ENCODE assay signal across 10 cellular contexts in genomic region chr16:2518823-2519710, GRCh38. TPM values are rescaled to one million over a fixed set of nuclear protein-coding genes. Genes with fewer than 3 reads are reported as not detected.
A peak's percentile ranks its signal among the peaks of the same experiment; 100 is the strongest.
DNase-seq lines count a peak whose midpoint lies in the region; ATAC-seq, FAIRE-seq and TF ChIP-seq lines count a peak whose summit lies in the region.
"Had no signal": no experiment of that assay in that cellular context is flagged by ENCODE, and none has a peak within 500 bp of the region (broad histone marks: within the 10 kb centered on the region; RNA-seq: fewer than 3 reads in every experiment).

No MANE protein-coding gene starts in this region.

- H3K9me3 ChIP-seq in DND-41 (ENCODE audit: insufficient read depth, low read length, severe bottlenecking): no peaks in the 10 kb centered on the region
- H3K9me3 ChIP-seq in iPS-18c (ENCODE audit: control insufficient read depth, insufficient read depth, low read length): no peaks in the 10 kb centered on the region
- H3K9me3 ChIP-seq in small intestine (ENCODE audit: control insufficient read depth, low read depth): no peaks in the 10 kb centered on the region

- H3K4me1 Mint-ChIP-seq in activated T-helper 2 cell treated with anti-CD3 and anti-CD28 coated beads, Interferon-gamma antibody, Interleukin-2, Interleukin-4, amounts not matched to agents 10 μg/mL and 5 μg/mL and 100 μg/mL, durations not matched to agents 14 hours and 24 hours and 36 hours (ENCODE audit: low read depth): peaks cover 38% of the 10 kb centered on the region

- peaks cover 69% of the 10 kb centered on the region for H3K4me1 ChIP-seq in DND-41 (ENCODE audit: insufficient read depth, low read length)
- peaks cover 3 to 15% of the 10 kb centered on the region in 2 donors for H3K4me1 ChIP-seq in small intestine (ENCODE audit: control insufficient read depth in 2 of 2, insufficient read depth in 1 of 2, low read depth in 1 of 2, low read length in 1 of 2)

- H3K27me3 ChIP-seq in DND-41 (ENCODE audit: insufficient read depth, low read length, poor library complexity): no peaks in the 10 kb centered on the region
- no peaks in the 10 kb centered on the region for H3K27me3 ChIP-seq in small intestine (ENCODE audit: control insufficient read depth in 2 of 2, insufficient read depth in 2 of 2, low read length in 2 of 2)

- H3K27me3 Mint-ChIP-seq in activated T-helper 2 cell treated with anti-CD3 and anti-CD28 coated beads, Interferon-gamma antibody, Interleukin-2, Interleukin-4, amounts not matched to agents 10 μg/mL and 5 μg/mL and 100 μg/mL, durations not matched to agents 14 hours and 24 hours and 36 hours (ENCODE audit: low read depth): no peaks in the 10 kb centered on the region

- H3K36me3 Mint-ChIP-seq in activated T-helper 2 cell treated with anti-CD3 and anti-CD28 coated beads, Interferon-gamma antibody, Interleukin-2, Interleukin-4, amounts not matched to agents 10 μg/mL and 5 μg/mL and 100 μg/mL, durations not matched to agents 14 hours and 24 hours and 36 hours (ENCODE audit: low read depth): peaks cover 29% of the 10 kb centered on the region

- peaks cover 85% of the 10 kb centered on the region for H3K79me2 ChIP-seq in DND-41 (ENCODE audit: insufficient read depth, low read length)

- peak overlapping the region; percentile 36 for H3K27ac Mint-ChIP-seq in activated T-helper 2 cell treated with anti-CD3 and anti-CD28 coated beads, Interferon-gamma antibody, Interleukin-2, Interleukin-4, amounts not matched to agents 10 μg/mL and 5 μg/mL and 100 μg/mL, durations not matched to agents 14 hours and 24 hours and 36 hours

- no peak for FAIRE-seq in small intestine (lab: Jason Lieb, UNC)

- H3K9ac ChIP-seq in DND-41 (ENCODE audit: low read depth, low read length): peak overlapping the region; percentile 36

- no peak for ATAC-seq in DND-41 (ENCODE audit: insufficient read depth, low read depth)

- intact Hi-C loops in activated T-helper 2 cell treated with anti-CD3 and anti-CD28 coated beads, Interferon-gamma antibody, Interleukin-2, Interleukin-4, amounts not matched to agents 10 μg/mL and 5 μg/mL and 100 μg/mL, durations not matched to agents 14 hours and 24 hours and 36 hours (cut with micrococcal nuclease): loop anchor here (10.0 kb wide), 2 partner anchors 254 to 364 kb away; partner anchors contain the start of genes RNPS1 and TRAF7

- H3K4me3 Mint-ChIP-seq in activated T-helper 2 cell treated with anti-CD3 and anti-CD28 coated beads, Interferon-gamma antibody, Interleukin-2, Interleukin-4, amounts not matched to agents 10 μg/mL and 5 μg/mL and 100 μg/mL, durations not matched to agents 14 hours and 24 hours and 36 hours (ENCODE audit: low read depth): peak overlapping the region; percentile 77

- H3K9me3 Mint-ChIP-seq in activated T-helper 2 cell treated with anti-CD3 and anti-CD28 coated beads, Interferon-gamma antibody, Interleukin-2, Interleukin-4, amounts not matched to agents 10 μg/mL and 5 μg/mL and 100 μg/mL, durations not matched to agents 14 hours and 24 hours and 36 hours: no peaks in the 10 kb centered on the region

- H3K4me3 ChIP-seq in DND-41 (ENCODE audit: low read depth in 1 of 2, low read length in 2 of 2) (peak overlapping the region in 1 of 2 experiments; percentile 84; a peak in 1 of 4 replicates), iPS-18c (ENCODE audit: insufficient read depth, low read depth, low read length) (0 out of 2 replicates have a peak overlapping the region, but pooled peaks have one; percentile 20), small intestine (ENCODE audit: low read depth in 1 of 2, low read length in 2 of 2) (no peak overlapping the region)

- DNase-seq in DND-41: no peak
- DNase-seq in activated T-helper 2 cell treated with anti-CD3 and anti-CD28 coated beads, Interferon-gamma antibody, Interleukin-2, Interleukin-4, amounts not matched to agents 10 μg/mL and 5 μg/mL and 100 μg/mL, durations not matched to agents 14 hours and 24 hours and 36 hours (ENCODE audit: low spot score): no peak
- DNase-seq in small intestine: no peak
- DNase-seq in HPDE6-E6E7 (ENCODE audit: extremely low spot score): no peak
- DNase-seq in H4 (ENCODE audit: low spot score): no peak
- DNase-seq in midbrain (lab: John Stamatoyannopoulos, UW): no peak
- DNase-seq in stimulated activated CD8-positive, alpha-beta memory T cell treated with anti-CD3 and anti-CD28 coated beads, Interleukin-4, amount 100 ng/mL, for 48 hours: no peak
- DNase-seq: NCI-H2081; stimulated activated CD4-positive, alpha-beta T cell treated with anti-CD3 and anti-CD28 coated beads, Interleukin-2, amount 100 ng/mL, for 48 hours had no signal

- H3K4me2 ChIP-seq in DND-41 (ENCODE audit: insufficient read depth, low read length): peak overlapping the region; percentile 99

- H4K20me1 ChIP-seq in DND-41 (ENCODE audit: insufficient read depth, low read length): peaks cover 67% of the 10 kb centered on the region

- H3K27ac ChIP-seq in DND-41 (ENCODE audit: low read length) (no peak overlapping the region), small intestine (ENCODE audit: low read depth in 1 of 2, low read length in 1 of 2) (peak overlapping the region; percentile 26 to 82)

- no peak for TF ChIP-seq CTCF in DND-41 (IDR thresholded peaks at IDR 0.05; ENCODE audit: borderline replicate concordance, extremely low read depth, low read length, poor library complexity, severe bottlenecking)

- no peak overlapping the region for H2AFZ ChIP-seq in DND-41 (ENCODE audit: low read depth, low read length)

- peaks cover 47% of the 10 kb centered on the region for H3K36me3 ChIP-seq in DND-41 (ENCODE audit: insufficient read depth, low read length)
- no peaks in the 10 kb centered on the region for H3K36me3 ChIP-seq in small intestine (ENCODE audit: control insufficient read depth in 2 of 2, insufficient read depth in 2 of 2, low read length in 2 of 2)

- WGBS in small intestine, 3 donors: 79 to 84% (median 82%) methylated on average over 30 to 39 of the region's 39 CpGs

RNA-seq across cellular contexts. Expression of gene AMDHD2, which starts 1.1 kb away (rescaled TPM):
- total RNA-seq in activated T-helper 2 cell treated with anti-CD3 and anti-CD28 coated beads, Interferon-gamma antibody, Interleukin-2, Interleukin-4, amounts not matched to agents 10 μg/mL and 5 μg/mL and 100 μg/mL, durations not matched to agents 14 hours and 24 hours and 36 hours: 29.3 and 30.1 TPM in 2 replicates
- polyA plus RNA-seq in small intestine: 10 to 100 TPM; 26.7 to 41.3 (median 30.6) TPM
- total RNA-seq in H4 (2014; rRNA removed; shearing (Covaris generic)): 15.8 and 24.6 TPM in 2 replicates

RNA-seq across cellular contexts. Expression of gene ATP6V0C, which starts 5.3 kb away (rescaled TPM):
- total RNA-seq in activated T-helper 2 cell treated with anti-CD3 and anti-CD28 coated beads, Interferon-gamma antibody, Interleukin-2, Interleukin-4, amounts not matched to agents 10 μg/mL and 5 μg/mL and 100 μg/mL, durations not matched to agents 14 hours and 24 hours and 36 hours: 114 and 119 TPM in 2 replicates
- 100 to 1,000 TPM in 1 of 3 donors, 10 to 100 TPM in 2; 74.5 to 187 (median 98.1) TPM for polyA plus RNA-seq in small intestine
- 39.7 and 40.5 TPM in 2 replicates for total RNA-seq in H4 (2014; rRNA removed; shearing (Covaris generic))

RNA-seq across cellular contexts. Expression of gene CEMP1, which starts 12.1 kb away (rescaled TPM):
- total RNA-seq in activated T-helper 2 cell treated with anti-CD3 and anti-CD28 coated beads, Interferon-gamma antibody, Interleukin-2, Interleukin-4, amounts not matched to agents 10 μg/mL and 5 μg/mL and 100 μg/mL, durations not matched to agents 14 hours and 24 hours and 36 hours: 0.25 TPM in 1 of 2 replicates, not detected in the other
- 1 to 10 TPM in 1 of 3 donors, under 1 TPM in 2; 0.66 to 1.4 (median 0.89) TPM for polyA plus RNA-seq in small intestine
- total RNA-seq in H4 (2014; rRNA removed; shearing (Covaris generic)): 0.08 TPM in 1 of 2 replicates, not detected in the other

RNA-seq across cellular contexts. Expression of gene PDPK1, which starts 18.8 kb away (rescaled TPM):
- 45.7 and 48.5 TPM in 2 replicates for total RNA-seq in activated T-helper 2 cell treated with anti-CD3 and anti-CD28 coated beads, Interferon-gamma antibody, Interleukin-2, Interleukin-4, amounts not matched to agents 10 μg/mL and 5 μg/mL and 100 μg/mL, durations not matched to agents 14 hours and 24 hours and 36 hours
- 10 to 100 TPM; 22.2 to 34.0 (median 30.4) TPM for polyA plus RNA-seq in small intestine
- total RNA-seq in H4 (2014; rRNA removed; shearing (Covaris generic)): 8.2 and 9.4 TPM in 2 replicates

RNA-seq across cellular contexts. Expression of gene TBC1D24, which starts 44.1 kb away (rescaled TPM):
- 19.6 and 21.4 TPM in 2 replicates for total RNA-seq in activated T-helper 2 cell treated with anti-CD3 and anti-CD28 coated beads, Interferon-gamma antibody, Interleukin-2, Interleukin-4, amounts not matched to agents 10 μg/mL and 5 μg/mL and 100 μg/mL, durations not matched to agents 14 hours and 24 hours and 36 hours
- 1 to 10 TPM in 2 of 3 donors, under 1 TPM in 1; 0.81 to 4.8 (median 1.6) TPM for polyA plus RNA-seq in small intestine
- 5.6 and 5.9 TPM in 2 replicates for total RNA-seq in H4 (2014; rRNA removed; shearing (Covaris generic))
